ENCODE assay signal across 33 cellular contexts in genomic region chrX:134608153-134608552, GRCh38. TPM values are rescaled to one million over a fixed set of nuclear protein-coding genes. Genes with fewer than 3 reads are reported as not detected.
"Had no signal": no experiment of that assay in that cellular context is flagged by ENCODE, and none has a peak within 500 bp of the region (broad histone marks: within the 10 kb centered on the region; RNA-seq: fewer than 3 reads in every experiment).

No MANE protein-coding gene starts in this region.

- ATAC-seq: Panc1, Right ventricle myocardium inferior, SK-N-SH treated with all-trans-retinoic acid at 6 μM for 48 hours had no signal

- H3K9me3 ChIP-seq: MG63, SJCRH30 had no signal

- H3K27me3 ChIP-seq: MG63, SJCRH30 had no signal

- H3K27ac ChIP-seq: PC-9, RWPE1, SJCRH30, SK-N-MC had no signal

- DNase-seq: Kasumi-1, MG63, NCI-H1048, NCI-H1092 treated with DMSO at 0.1 percent for 48 hours, NCI-H1105 treated with DMSO at 0.1 percent for 48 hours, NCI-H1417, NCI-H1436, NCI-H146, NCI-H1694, NCI-H187, NCI-H1930, NCI-H2029 treated with DMSO at 0.1 percent for 48 hours, NCI-H2081 treated with DMSO at 0.1 percent for 48 hours, NCI-H2107, NCI-H2171, NCI-H226, NCI-H446 treated with DMSO at 0.1 percent for 48 hours, NCI-H510A, NCI-H524, NCI-H526, NCI-H69, NCI-H748 treated with DMSO at 0.1 percent for 48 hours, NCI-H82, PC-9, SHP77, SIG-M5, SJCRH30 had no signal

- H3K4me3 ChIP-seq: MG63, PC-9, SJCRH30, SK-N-MC had no signal

- FAIRE-seq: RCC 7860 had no signal

- H2AFZ ChIP-seq: PC-9 had no signal

- H3K36me3 ChIP-seq: MG63, SJCRH30 had no signal

- H3K4me2 ChIP-seq: PC-9 had no signal

RNA-seq across cellular contexts. Expression of gene PLAC1, which starts 50.1 kb away (rescaled TPM):
- total RNA-seq: Right ventricle myocardium inferior had no signal
